Comparison of ENCODE assay signal across 18 cellular contexts in genomic region chr1:15420853-15421465, GRCh38. TPM values are rescaled to one million over a fixed set of nuclear protein-coding genes. Genes with fewer than 3 reads are reported as not detected.
DNase-seq lines count a peak whose midpoint lies in the region; ATAC-seq and TF ChIP-seq lines count a peak whose summit lies in the region.
"Had no signal": no experiment of that assay in that cellular context is flagged by ENCODE, and none has a peak within 500 bp of the region (broad histone marks: within the 10 kb centered on the region; RNA-seq: fewer than 3 reads in every experiment).

No MANE protein-coding gene starts in this region.

- H3K36me3 ChIP-seq in liver (ENCODE audit: control insufficient read depth in 4 of 4, insufficient read depth in 3 of 4, low read depth in 1 of 4, low read length in 3 of 4): no peaks in the 10 kb centered on the region
- peaks cover 0 to 8% (median under 1%) of the 10 kb centered on the region in 4 donors for H3K36me3 ChIP-seq in esophagus muscularis mucosa
- H3K36me3 ChIP-seq: uterus had no signal

- no peaks in the 10 kb centered on the region for H3K36me3 Mint-ChIP-seq in activated T-cell treated with anti-CD3 and anti-CD28 coated beads, Interleukin-2, amount 50 U/mL, for 72 hours (ENCODE audit: insufficient read depth in 2 of 2)
- peaks cover 7% of the 10 kb centered on the region for H3K36me3 Mint-ChIP-seq in WTC11

- H3K4me3 Mint-ChIP-seq in activated T-cell treated with anti-CD3 and anti-CD28 coated beads, Interleukin-2, amount 50 U/mL, for 72 hours: no peak overlapping the region
- no peak overlapping the region for H3K4me3 Mint-ChIP-seq in WTC11
- H3K4me3 Mint-ChIP-seq: activated T-helper 1 cell treated with anti-CD3 and anti-CD28 coated beads, Interleukin-12 subunit alpha, Interleukin-12 subunit beta, Interleukin-2, Interleukin-4 antibody, amounts not matched to agents 30 ng/mL and 10 ng/mL and 1 ng/mL, durations not matched to agents 14 hours and 24 hours and 36 hours; memory B cell; neural crest cell had no signal

- peak overlapping the region; percentile 22 for H3K27ac Mint-ChIP-seq in activated T-cell treated with anti-CD3 and anti-CD28 coated beads, Interleukin-2, amount 50 U/mL, for 72 hours
- H3K27ac Mint-ChIP-seq in WTC11: no peak overlapping the region

- H3K4me1 ChIP-seq in liver (ENCODE audit: control insufficient read depth in 4 of 4, insufficient read depth in 4 of 4, low read length in 3 of 4) (peaks cover 0 to 28% (median 21%) of the 10 kb centered on the region in 4 donors), esophagus muscularis mucosa (peaks cover 33 to 60% (median 52%) of the 10 kb centered on the region in 4 donors)
- H3K4me1 ChIP-seq: uterus had no signal

- TF ChIP-seq CTCF in WTC11 (IDR thresholded peaks at IDR 0.05): no peak
- peak; percentile 24 for TF ChIP-seq CTCF in liver (IDR thresholded peaks at IDR 0.05; ENCODE audit: low read depth, low read length, missing input control)
- TF ChIP-seq CTCF in esophagus muscularis mucosa (IDR thresholded peaks at IDR 0.05): no peak

- H3K4me3 ChIP-seq in liver (ENCODE audit: low read depth in 1 of 3, low read length in 3 of 3): no peak overlapping the region
- no peak overlapping the region for H3K4me3 ChIP-seq in esophagus muscularis mucosa
- H3K4me3 ChIP-seq: uterus had no signal

- peaks cover 21% of the 10 kb centered on the region for H3K4me1 Mint-ChIP-seq in activated T-cell treated with anti-CD3 and anti-CD28 coated beads, Interleukin-2, amount 50 U/mL, for 72 hours (ENCODE audit: low read depth)
- 0 out of 2 replicates have a peak, but pooled peaks cover 2% of the 10 kb centered on the region for H3K4me1 Mint-ChIP-seq in WTC11

- H3K9ac ChIP-seq in liver (ENCODE audit: low read depth in 1 of 2, low read length in 2 of 2): no peak overlapping the region

- DNase-seq in activated T-cell treated with anti-CD3 and anti-CD28 coated beads, Interleukin-2, amount 50 U/mL, for 72 hours: no peak
- DNase-seq in activated T-cell treated with anti-CD3 and anti-CD28 coated beads, Interleukin-2, amount 50 U/mL, for 48 hours: no peak
- DNase-seq in WTC11 (ENCODE audit: low spot score) (no peak), UCSD-AML1 (lab: John Stamatoyannopoulos, UW; ENCODE audit: unreplicated experiment) (no peak), C1 segment of cervical spinal cord (lab: John Stamatoyannopoulos, UW) (no peak), iPS-NIHi11 (ENCODE audit: low spot score) (no peak), esophagus muscularis mucosa (ENCODE audit: extremely low spot score) (no peak)
- DNase-seq: ACHN, EL, NCI-H446, retina, uterus had no signal

- H3K9me3 Mint-ChIP-seq in activated T-cell treated with anti-CD3 and anti-CD28 coated beads, Interleukin-2, amount 50 U/mL, for 72 hours: no peaks in the 10 kb centered on the region
- peaks cover 5% of the 10 kb centered on the region for H3K9me3 Mint-ChIP-seq in WTC11
- H3K9me3 Mint-ChIP-seq: activated T-helper 1 cell treated with anti-CD3 and anti-CD28 coated beads, Interleukin-12 subunit alpha, Interleukin-12 subunit beta, Interleukin-2, Interleukin-4 antibody, amounts not matched to agents 30 ng/mL and 10 ng/mL and 1 ng/mL, durations not matched to agents 14 hours and 24 hours and 36 hours; memory B cell; neural crest cell had no signal

- H3K27me3 Mint-ChIP-seq in activated T-cell treated with anti-CD3 and anti-CD28 coated beads, Interleukin-2, amount 50 U/mL, for 72 hours (ENCODE audit: low read depth): no peaks in the 10 kb centered on the region
- no peaks in the 10 kb centered on the region; the same call in 1 of the 2 replicates for H3K27me3 Mint-ChIP-seq in WTC11 (ENCODE audit: low read depth)
- H3K27me3 Mint-ChIP-seq: memory B cell had no signal

- TF ChIP-seq EP300 in esophagus muscularis mucosa (IDR thresholded peaks at IDR 0.05): no peak

- no peaks in the 10 kb centered on the region for H3K27me3 ChIP-seq in liver (ENCODE audit: control insufficient read depth in 4 of 4, insufficient read depth in 4 of 4, low read length in 3 of 4)
- H3K27me3 ChIP-seq in esophagus muscularis mucosa: no peaks in the 10 kb centered on the region
- H3K27me3 ChIP-seq: uterus had no signal

- TF ChIP-seq POLR2A in esophagus muscularis mucosa (IDR thresholded peaks at IDR 0.05; ENCODE audit: low read depth): no peak

- H3K9me3 ChIP-seq in liver (ENCODE audit: control insufficient read depth in 4 of 4, low read length in 3 of 4): no peaks in the 10 kb centered on the region
- no peaks in the 10 kb centered on the region for H3K9me3 ChIP-seq in esophagus muscularis mucosa
- H3K9me3 ChIP-seq: uterus had no signal

- TF ChIP-seq RAD21 in liver (IDR thresholded peaks at IDR 0.05): peak in 1 of 2 donors; percentile 38

- H3K27ac ChIP-seq in liver (ENCODE audit: low read depth in 1 of 2, low read length in 2 of 2) (peak overlapping the region; percentile 70 to 75), esophagus muscularis mucosa (replicated peaks in 1 of 4) (no peak overlapping the region)
- H3K27ac ChIP-seq: uterus had no signal

- ATAC-seq in activated T-cell treated with anti-CD3 and anti-CD28 coated beads, Interleukin-2, amount 50 U/mL, for 72 hours (replicated peaks in 1 of 2): no peak
- ATAC-seq in WTC11: no peak

- intact Hi-C loops in esophagus muscularis mucosa (cut with DNase I): no loop called here

- WGBS in liver: 55% methylated on average over 8 of the region's 8 CpGs
- 74% methylated on average over 8 of the region's 8 CpGs for WGBS in esophagus muscularis mucosa

- CTCF ChIA-PET in WTC11 (lab: Charles Lee): interaction anchor here (0.5 to 1.8 kb wide), 2 partner anchors 23 to 97 kb away, joined by 3 to 8 read pairs; no protein-coding TSS in a partner anchor

- POLR2A ChIA-PET in WTC11 (lab: Charles Lee): interaction anchor here (1.3 kb wide), 1 partner anchor 20 kb away, joined by 3 read pairs; no protein-coding TSS in a partner anchor

TF ChIP-seq in WTC11, 78 proteins besides CTCF, POLR2A, EP300 and RAD21:
- TF ChIP-seq GABPB1 (CRISPR knock-in tag; IDR thresholded peaks at IDR 0.05) (peak; percentile 57; the same call in 1 of the 2 replicates), NR3C1 (CRISPR knock-in tag; conservative IDR thresholded peaks at IDR 0.05; ENCODE audit: low read depth) (no peak)

TF ChIP-seq in liver, 16 proteins besides CTCF, POLR2A, EP300 and RAD21 (continues in another document):
- TF ChIP-seq MAX (IDR thresholded peaks at IDR 0.05): no peak
- TF ChIP-seq HNF4A (conservative IDR thresholded peaks at IDR 0.05): peak; percentile 80 to 81
- no peak for TF ChIP-seq EGR1 (IDR thresholded peaks at IDR 0.05; ENCODE audit: low read depth in 2 of 2)
- peak; percentile 23 for TF ChIP-seq SP1 (IDR thresholded peaks at IDR 0.05)
- TF ChIP-seq HNF4G (IDR thresholded peaks at IDR 0.05): peak; percentile 21
- no peak for TF ChIP-seq REST (IDR thresholded peaks at IDR 0.05)
- TF ChIP-seq RXRA (IDR thresholded peaks at IDR 0.05): peak; percentile 51 to 70
- TF ChIP-seq ATF3 (IDR thresholded peaks at IDR 0.05): no peak
- no peak for TF ChIP-seq GABPA (IDR thresholded peaks at IDR 0.05 in 1 of 2, conservative IDR thresholded peaks at IDR 0.05 in 1 of 2)
- no peak for TF ChIP-seq JUND (IDR thresholded peaks at IDR 0.05)

RNA-seq across cellular contexts. Expression of gene EFHD2, which starts 11.3 kb away (rescaled TPM):
- total RNA-seq in activated T-cell treated with anti-CD3 and anti-CD28 coated beads, Interleukin-2, amount 50 U/mL, for 72 hours: 10 to 100 TPM; 30.3 to 45.7 TPM
- 19.5 to 23.8 TPM (median 21.9 TPM) in 3 replicates for total RNA-seq in WTC11 (2021)
- 10 to 100 TPM; 10.6 to 23.0 TPM for total RNA-seq in liver
- 10 to 100 TPM in 1 of 2 donors, 1 to 10 TPM in 1; 7.4 to 12.8 TPM for polyA plus RNA-seq in liver
- 10 to 100 TPM; 30.3 to 57.4 (median 55.2) TPM for total RNA-seq in esophagus muscularis mucosa

RNA-seq across cellular contexts. Expression of gene CTRC, which starts 17.3 kb away (rescaled TPM):
- total RNA-seq in activated T-cell treated with anti-CD3 and anti-CD28 coated beads, Interleukin-2, amount 50 U/mL, for 72 hours: 1 to 10 TPM in 1 of 2 donors, not detected in 1; 1.1 TPM
- total RNA-seq in WTC11 (2021) (1.6 to 2.2 TPM (median 2.2 TPM) in 3 replicates), liver (not detected), esophagus muscularis mucosa (under 1 TPM in 1 of 4 donors, not detected in 3; 0.66 TPM)
- polyA plus RNA-seq in liver: not detected
- total RNA-seq: HT-29, SK-MEL-5 had no signal

RNA-seq across cellular contexts. Expression of gene CELA2A, which starts 35.6 kb away (rescaled TPM):
- total RNA-seq in activated T-cell treated with anti-CD3 and anti-CD28 coated beads, Interleukin-2, amount 50 U/mL, for 72 hours: not detected
- total RNA-seq in WTC11 (2021) (0.83 to 1.1 TPM (median 1.1 TPM) in 3 replicates), liver (not detected), esophagus muscularis mucosa (not detected)
- not detected for polyA plus RNA-seq in liver
- total RNA-seq: activated T-helper 1 cell treated with anti-CD3 and anti-CD28 coated beads, Interleukin-12 subunit alpha, Interleukin-12 subunit beta, Interleukin-2, Interleukin-4 antibody, amounts not matched to agents 30 ng/mL and 10 ng/mL and 1 ng/mL, durations not matched to agents 14 hours and 24 hours and 36 hours; HT-29; neural crest cell; SK-MEL-5; uterus had no signal

RNA-seq across cellular contexts. Expression of gene CELA2B, which starts 54.9 kb away (rescaled TPM):
- not detected for total RNA-seq in activated T-cell treated with anti-CD3 and anti-CD28 coated beads, Interleukin-2, amount 50 U/mL, for 72 hours
- total RNA-seq in WTC11 (2021) (0.55 TPM in 1 of 3 replicates, not detected in the others), liver (not detected), esophagus muscularis mucosa (not detected)
- polyA plus RNA-seq in liver: not detected
- total RNA-seq: activated T-helper 1 cell treated with anti-CD3 and anti-CD28 coated beads, Interleukin-12 subunit alpha, Interleukin-12 subunit beta, Interleukin-2, Interleukin-4 antibody, amounts not matched to agents 30 ng/mL and 10 ng/mL and 1 ng/mL, durations not matched to agents 14 hours and 24 hours and 36 hours; HT-29; neural crest cell; SK-MEL-5; uterus had no signal

Comparison
In these comparisons a context has a peak if more than half of its experiments do, and no peak if none do; other contexts are left out.
1. H3K27ac ChIP-seq: peak in liver (2 of 2); none in esophagus muscularis mucosa (0 of 4).